In the genomic region with DNA sequence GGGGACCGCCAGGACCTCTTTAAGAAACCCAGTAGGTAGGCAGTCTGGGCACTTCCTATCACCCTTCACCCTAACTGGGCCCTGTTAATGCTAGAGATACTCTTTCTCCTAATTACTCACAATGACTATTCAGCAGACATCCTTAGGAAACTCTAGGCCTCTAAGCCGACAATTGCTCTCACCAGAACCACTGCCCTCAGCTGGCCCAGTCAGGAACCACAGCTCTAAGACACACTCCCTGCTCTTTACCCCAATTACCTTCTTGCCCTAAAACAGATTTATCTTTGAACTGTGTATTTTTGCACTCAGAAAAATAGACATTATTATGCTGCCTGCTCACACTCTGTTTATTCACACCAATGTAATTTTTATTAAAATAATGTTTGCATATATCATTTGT, we compare ENCODE assay signal across 9 cellular contexts.
A peak's percentile ranks its signal among the peaks of the same experiment; 100 is the strongest.
DNase-seq lines count a peak whose midpoint lies in the region; ATAC-seq and TF ChIP-seq lines count a peak whose summit lies in the region.
"Had no signal": no experiment of that assay in that cellular context is flagged by ENCODE, and none has a peak within 500 bp of the region (broad histone marks: within the 10 kb centered on the region; RNA-seq: fewer than 3 reads in every experiment).

No MANE protein-coding gene starts in this region.

- WGBS in IMR-90 (ENCODE audit: extremely low coverage in 2 of 2, insufficient read length in 1 of 2), 2 experiments: no CpG with 5 or more reads among the region's 2 CpGs

- no peak overlapping the region for H3K9ac ChIP-seq in IMR-90 (ENCODE audit: low read depth, low read length)

- no peak overlapping the region for H2BK5ac ChIP-seq in IMR-90 (ENCODE audit: low read depth, low read length, poor library complexity, severe bottlenecking)

- no peak overlapping the region for H3K4me3 ChIP-seq in IMR-90 (ENCODE audit: insufficient read depth, low read depth, low read length)
- H3K4me3 ChIP-seq in retinal pigment epithelial cell (ENCODE audit: low read length): no peak overlapping the region

- H3K27me3 ChIP-seq in IMR-90 (ENCODE audit: control insufficient read depth, insufficient read depth, low read length): no peaks in the 10 kb centered on the region

- dilution Hi-C loops in IMR-90 (cut with HindIII; ENCODE audit: low sequenced_read_pairs, unreplicated experiment): no loop called here

- TF ChIP-seq RAD21 in IMR-90 (IDR thresholded peaks at IDR 0.05; ENCODE audit: low read length): peak; percentile 39

- H2AK9ac ChIP-seq in IMR-90 (replicated peaks; ENCODE audit: low read depth, low read length, poor library complexity): no peak overlapping the region

- peak; percentile 11 for DNase-seq in AG08396 (ENCODE audit: low spot score)
- peak; percentile 22 for DNase-seq in IMR-90
- no peak for DNase-seq in effector memory CD8-positive, alpha-beta T cell
- DNase-seq in retinal pigment epithelial cell (ENCODE audit: low read depth): no peak
- DNase-seq in NCI-H524 treated with DMSO at 0.1 percent for 48 hours (lab: John Stamatoyannopoulos, UW): no peak
- no peak for DNase-seq in NCI-H2029 (lab: John Stamatoyannopoulos, UW)

- no peak overlapping the region for H2BK15ac ChIP-seq in IMR-90 (ENCODE audit: low read depth, low read length)

- H3K4ac ChIP-seq in IMR-90 (ENCODE audit: low read depth, low read length): no peak overlapping the region

- no peak overlapping the region for H4K8ac ChIP-seq in IMR-90 (ENCODE audit: low read depth in 2 of 2, low read length in 2 of 2)

- no peaks in the 10 kb centered on the region for H3K36me3 Mint-ChIP-seq in effector memory CD8-positive, alpha-beta T cell (ENCODE audit: insufficient read depth)

- H4K5ac ChIP-seq in IMR-90 (ENCODE audit: low read depth, low read length): no peak overlapping the region

- POLR2A ChIA-PET in IMR-90 (lab: Charles Lee; ENCODE audit: unreplicated experiment): no interaction called here

- no TSS peak for BruUV-seq in IMR-90 (replicated peaks; lab: Mats Ljungman, UMichigan)

- no peak overlapping the region for H3K14ac ChIP-seq in IMR-90 (replicated peaks; ENCODE audit: low read depth, low read length)

- H2BK120ac ChIP-seq in IMR-90 (ENCODE audit: low read depth, low read length): no peak overlapping the region

- CTCF ChIA-PET in IMR-90 (lab: Yijun Ruan, JAX): no interaction called here

- no peak overlapping the region for H4K91ac ChIP-seq in IMR-90 (ENCODE audit: insufficient read depth, low read depth, low read length)

- H3K9me3 ChIP-seq in IMR-90 (ENCODE audit: control insufficient read depth, insufficient read depth, low read length): no peaks in the 10 kb centered on the region

- H3K18ac ChIP-seq in IMR-90 (ENCODE audit: low read depth, low read length): no peak overlapping the region

- no peak overlapping the region for H2AK5ac ChIP-seq in IMR-90 (ENCODE audit: low read depth, low read length)

- in situ Hi-C loops in IMR-90 (cut with MboI; ENCODE audit: low sequenced_read_pairs): no loop called here

- no peak overlapping the region for H3K23ac ChIP-seq in IMR-90 (ENCODE audit: low read depth, low read length)

- ATAC-seq in GM18498 (IDR thresholded peaks at IDR 0.05; ENCODE audit: unreplicated experiment): peak; percentile 69
- 0 out of 2 replicates have a peak, but pooled peaks have one; percentile 40 for ATAC-seq in IMR-90 (ENCODE audit: low read depth)
- peak; percentile 29 for ATAC-seq in effector memory CD8-positive, alpha-beta T cell (replicated peaks)
- ATAC-seq in GM21825 (IDR thresholded peaks at IDR 0.05; ENCODE audit: unreplicated experiment): no peak

- H3K4me2 ChIP-seq in IMR-90 (ENCODE audit: low read depth, low read length): no peak overlapping the region

- H4K20me1 ChIP-seq in IMR-90 (ENCODE audit: insufficient read depth, low read length): no peaks in the 10 kb centered on the region

- H3K27ac Mint-ChIP-seq in effector memory CD8-positive, alpha-beta T cell: no peak overlapping the region

- H3K9me1 ChIP-seq in IMR-90 (ENCODE audit: insufficient read depth, low read length): no peaks in the 10 kb centered on the region

- H3K27ac ChIP-seq in IMR-90 (ENCODE audit: insufficient read depth, low read length): no peak overlapping the region
- H3K27ac ChIP-seq: HL-60 had no signal

- H2BK20ac ChIP-seq in IMR-90 (ENCODE audit: low read depth, low read length): no peak overlapping the region

- H2AFZ ChIP-seq in IMR-90 (replicated peaks; ENCODE audit: low read length, poor library complexity): no peak overlapping the region

- TF ChIP-seq CTCF in IMR-90 (conservative IDR thresholded peaks at IDR 0.05; ENCODE audit: low read depth, low read length) (peak; percentile 32), retinal pigment epithelial cell (conservative IDR thresholded peaks at IDR 0.05; ENCODE audit: low read depth, low read length) (peak; percentile 56)

- no peaks in the 10 kb centered on the region for H3K9me3 Mint-ChIP-seq in effector memory CD8-positive, alpha-beta T cell

- H3K4me1 Mint-ChIP-seq in effector memory CD8-positive, alpha-beta T cell (ENCODE audit: low read depth in 2 of 2): no peaks in the 10 kb centered on the region

- no peaks in the 10 kb centered on the region for H3K79me1 ChIP-seq in IMR-90 (ENCODE audit: low read depth in 1 of 2, low read length in 2 of 2)

- H3K4me1 ChIP-seq in IMR-90 (ENCODE audit: control insufficient read depth, insufficient read depth, low read length): no peaks in the 10 kb centered on the region

- H3K36me3 ChIP-seq in IMR-90 (ENCODE audit: control insufficient read depth, insufficient read depth, low read length): no peaks in the 10 kb centered on the region

- no peak overlapping the region for H3K56ac ChIP-seq in IMR-90 (ENCODE audit: extremely low read depth, insufficient read depth, low read length)

- TF ChIP-seq POLR2A in IMR-90 (IDR thresholded peaks at IDR 0.05; ENCODE audit: low read depth, low read length): no peak

- intact Hi-C loops in IMR-90 (cut with micrococcal nuclease): loop anchor here (2.0 to 10.0 kb wide), 2 partner anchors 176 to 374 kb away; no protein-coding TSS in a partner anchor

- H3K4me3 Mint-ChIP-seq in effector memory CD8-positive, alpha-beta T cell: no peak overlapping the region

- H3K27me3 Mint-ChIP-seq in effector memory CD8-positive, alpha-beta T cell: peaks cover 0 to 17% of the 10 kb centered on the region in 2 donors

TF ChIP-seq in IMR-90, 13 proteins besides CTCF, POLR2A, EP300 and RAD21:
- TF ChIP-seq SMC3 (IDR thresholded peaks at IDR 0.05; ENCODE audit: low read depth, low read length) (peak; percentile 24; the same call in 1 of the 2 replicates), CEBPB (IDR thresholded peaks at IDR 0.05; ENCODE audit: low read depth, low read length) (no peak), MAFK (IDR thresholded peaks at IDR 0.05; ENCODE audit: low read depth, low read length) (no peak)

Comparison
In these comparisons a context has a peak if more than half of its experiments do, and no peak if none do; other contexts are left out.
1. DNase-seq: peak in AG08396 (single experiment) and IMR-90 (single experiment); none in effector memory CD8-positive, alpha-beta T cell (0 of 3), retinal pigment epithelial cell (single experiment), NCI-H524 treated with DMSO at 0.1 percent for 48 hours (single experiment) and NCI-H2029 (single experiment).